ENCODE assay signal across 14 cellular contexts in the genomic region with DNA sequence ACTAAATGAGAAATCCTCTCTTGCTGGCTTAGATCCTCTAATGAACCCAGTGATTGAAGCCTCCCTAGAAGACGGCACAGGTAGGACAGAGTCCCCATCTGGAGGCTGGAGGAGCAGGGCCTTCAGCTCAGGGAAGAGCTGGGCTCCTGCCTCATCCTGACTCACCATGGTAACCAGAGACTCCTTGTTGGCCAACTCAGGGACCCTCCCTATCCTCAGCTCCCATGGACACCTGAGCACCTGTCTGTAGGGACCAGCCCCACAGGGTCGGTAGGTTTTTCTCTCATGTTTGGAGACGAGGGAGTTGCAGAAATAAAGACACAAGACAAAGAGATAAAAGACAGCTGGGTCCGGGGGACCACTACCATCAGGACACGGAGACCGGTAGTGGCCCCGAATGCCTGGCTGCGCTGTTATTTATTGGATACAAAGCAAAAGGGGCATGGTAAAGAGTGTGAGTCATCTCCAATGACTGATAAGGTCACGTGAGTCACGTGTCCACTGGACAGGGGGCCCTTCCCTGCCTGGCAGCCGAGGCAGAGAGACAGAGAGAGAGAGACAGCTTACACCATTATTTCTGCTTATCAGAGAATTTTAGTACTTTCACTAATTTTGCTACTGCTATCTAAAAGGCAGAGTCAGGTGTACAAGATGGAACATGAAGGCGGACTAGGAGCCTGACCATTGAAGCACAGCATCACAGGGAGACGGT. TPM values are rescaled to one million over a fixed set of nuclear protein-coding genes. Genes with fewer than 3 reads are reported as not detected.
A peak's percentile ranks its signal among the peaks of the same experiment; 100 is the strongest.
DNase-seq lines count a peak whose midpoint lies in the region; ATAC-seq, FAIRE-seq and TF ChIP-seq lines count a peak whose summit lies in the region.
"Had no signal": no experiment of that assay in that cellular context is flagged by ENCODE, and none has a peak within 500 bp of the region (broad histone marks: within the 10 kb centered on the region; RNA-seq: fewer than 3 reads in every experiment).

No MANE protein-coding gene starts in this region.

- no peak for FAIRE-seq in HepG2 (lab: Jason Lieb, UNC)

- no peak for TF ChIP-seq CTCF in HepG2 (CRISPR knock-in tag; IDR thresholded peaks at IDR 0.05)

- H3K36me3 Mint-ChIP-seq in T-helper 2 cell treated with Interferon-gamma antibody and Interleukin-4, amounts not matched to agents 5 μg/mL and 100 μg/mL, for 36 hours (ENCODE audit: low read depth) = no peaks in the 10 kb centered on the region
- no peaks in the 10 kb centered on the region for H3K36me3 Mint-ChIP-seq in CD8-positive, alpha-beta memory T cell
- H3K36me3 Mint-ChIP-seq in activated T-helper 2 cell treated with anti-CD3 and anti-CD28 coated beads, Interferon-gamma antibody, Interleukin-2, Interleukin-4, amounts not matched to agents 10 μg/mL and 5 μg/mL and 100 μg/mL, durations not matched to agents 14 hours and 24 hours and 36 hours (ENCODE audit: low read depth) = peaks cover 3% of the 10 kb centered on the region

- peaks cover 13% of the 10 kb centered on the region for H3K27me3 Mint-ChIP-seq in T-helper 2 cell treated with Interferon-gamma antibody and Interleukin-4, amounts not matched to agents 5 μg/mL and 100 μg/mL, for 36 hours (ENCODE audit: low read depth)
- H3K27me3 Mint-ChIP-seq in CD8-positive, alpha-beta memory T cell = peaks cover 3 to 14% of the 10 kb centered on the region in 2 donors
- H3K27me3 Mint-ChIP-seq in activated T-helper 2 cell treated with anti-CD3 and anti-CD28 coated beads, Interferon-gamma antibody, Interleukin-2, Interleukin-4, amounts not matched to agents 10 μg/mL and 5 μg/mL and 100 μg/mL, durations not matched to agents 14 hours and 24 hours and 36 hours (ENCODE audit: low read depth) = peaks cover 10% of the 10 kb centered on the region

- BruUV-seq in HepG2 (replicated peaks; lab: Mats Ljungman, UMichigan) = no TSS peak

- no peak overlapping the region for H3K9ac ChIP-seq in HepG2 (ENCODE audit: insufficient read depth, low read depth, low read length)

- in situ Hi-C loops in HepG2 (cut with HindIII; ENCODE audit: extremely low pct_ligation_motif_present, low pct_unique_long_range_greater_than_20kb) = no loop called here

- no peaks in the 10 kb centered on the region for H3K36me3 ChIP-seq in CD8-positive, alpha-beta memory T cell (ENCODE audit: insufficient read depth, low read length)
- H3K36me3 ChIP-seq in HepG2 (replicated peaks in 1 of 2; ENCODE audit: control insufficient read depth in 1 of 2, insufficient read depth in 2 of 2, low read length in 2 of 2) = no peaks in the 10 kb centered on the region
- H3K36me3 ChIP-seq: vagina had no signal

- intact Hi-C loops in activated T-helper 2 cell treated with anti-CD3 and anti-CD28 coated beads, Interferon-gamma antibody, Interleukin-2, Interleukin-4, amounts not matched to agents 10 μg/mL and 5 μg/mL and 100 μg/mL, durations not matched to agents 14 hours and 24 hours and 36 hours (cut with micrococcal nuclease) = loop anchor here (1.0 to 5.0 kb wide), 2 partner anchors 10 to 39 kb away; no protein-coding TSS in a partner anchor
- intact Hi-C loops in HepG2 (cut with micrococcal nuclease; ENCODE audit: unreplicated experiment) = no loop called here

- no peak overlapping the region for H3K27ac Mint-ChIP-seq in T-helper 2 cell treated with Interferon-gamma antibody and Interleukin-4, amounts not matched to agents 5 μg/mL and 100 μg/mL, for 36 hours
- peak overlapping the region in 6 of 8 donors; percentile 7 to 84 (median 44) for H3K27ac Mint-ChIP-seq in CD8-positive, alpha-beta memory T cell
- H3K27ac Mint-ChIP-seq in activated T-helper 2 cell treated with anti-CD3 and anti-CD28 coated beads, Interferon-gamma antibody, Interleukin-2, Interleukin-4, amounts not matched to agents 10 μg/mL and 5 μg/mL and 100 μg/mL, durations not matched to agents 14 hours and 24 hours and 36 hours = no peak overlapping the region
- H3K27ac Mint-ChIP-seq: activated B cell treated with CpG ODN at 0.5 μM for 24 hours had no signal

- TF ChIP-seq RAD21 in HepG2 (CRISPR knock-in tag; IDR thresholded peaks at IDR 0.05) = no peak

- no peak overlapping the region for H3K4me2 ChIP-seq in HepG2 (ENCODE audit: low read depth, low read length)

- POLR2A ChIA-PET in CD8-positive, alpha-beta memory T cell (lab: Charles Lee) = no interaction called here
- POLR2A ChIA-PET in HepG2 (lab: Yijun Ruan, JAX) = no interaction called here

- DNase-seq in T-helper 2 cell treated with Interferon-gamma antibody and Interleukin-4, amounts not matched to agents 5 μg/mL and 100 μg/mL, for 36 hours (ENCODE audit: low spot score) = no peak
- no peak for DNase-seq in T-helper 2 cell
- no peak for DNase-seq in CD8-positive, alpha-beta memory T cell
- DNase-seq in activated T-helper 2 cell treated with anti-CD3 and anti-CD28 coated beads, Interferon-gamma antibody, Interleukin-2, Interleukin-4, amounts not matched to agents 10 μg/mL and 5 μg/mL and 100 μg/mL, durations not matched to agents 14 hours and 24 hours and 36 hours (ENCODE audit: low spot score) = no peak
- DNase-seq in HepG2 (ENCODE audit: low spot score) = no peak
- no peak for DNase-seq in stimulated activated CD4-positive, alpha-beta T cell treated with anti-CD3 and anti-CD28 coated beads, Interleukin-4, amount 100 ng/mL, for 1 hour
- DNase-seq in NCI-H1105 treated with DMSO at 0.1 percent for 48 hours (lab: John Stamatoyannopoulos, UW) = no peak

- H3K4me1 Mint-ChIP-seq in T-helper 2 cell treated with Interferon-gamma antibody and Interleukin-4, amounts not matched to agents 5 μg/mL and 100 μg/mL, for 36 hours (ENCODE audit: low read depth) = peaks cover 45% of the 10 kb centered on the region
- H3K4me1 Mint-ChIP-seq in CD8-positive, alpha-beta memory T cell = peaks cover 31 to 37% (median 34%) of the 10 kb centered on the region in 3 donors
- peaks cover 40% of the 10 kb centered on the region for H3K4me1 Mint-ChIP-seq in activated T-helper 2 cell treated with anti-CD3 and anti-CD28 coated beads, Interferon-gamma antibody, Interleukin-2, Interleukin-4, amounts not matched to agents 10 μg/mL and 5 μg/mL and 100 μg/mL, durations not matched to agents 14 hours and 24 hours and 36 hours (ENCODE audit: low read depth)
- H3K4me1 Mint-ChIP-seq: activated B cell treated with CpG ODN at 0.5 μM for 24 hours had no signal

- no peak overlapping the region for H2AFZ ChIP-seq in HepG2 (ENCODE audit: low read length)

- TF ChIP-seq POLR2A in HepG2 (IDR thresholded peaks at IDR 0.05; ENCODE audit: insufficient read depth in 1 of 2, low read depth in 2 of 2, low read length in 2 of 2) = no peak

- 37% methylated on average over 11 of the region's 13 CpGs for WGBS in HepG2 (ENCODE audit: low lambda C conversion rate)

- no peak overlapping the region for H3K27ac ChIP-seq in CD8-positive, alpha-beta memory T cell (ENCODE audit: low read depth, low read length)
- no peak overlapping the region for H3K27ac ChIP-seq in HepG2 (ENCODE audit: extremely low read length, insufficient read depth, low read length)
- H3K27ac ChIP-seq: vagina had no signal

- H4K20me1 ChIP-seq in HepG2 (ENCODE audit: insufficient read depth, low read length) = no peaks in the 10 kb centered on the region

- CTCF ChIA-PET in CD8-positive, alpha-beta memory T cell (lab: Charles Lee) = interaction anchor here (1.6 kb wide), 2 partner anchors 9 to 10 kb away, joined by 3 to 8 read pairs; no protein-coding TSS in a partner anchor
- CTCF ChIA-PET in HepG2 (lab: Yijun Ruan, JAX; ENCODE audit: low intra/inter-chr PET ratio, low total read pairs) = interaction anchor here (1.7 kb wide), 1 partner anchor 11 kb away, joined by 6 read pairs; no protein-coding TSS in a partner anchor

- H3K27me3 ChIP-seq in CD8-positive, alpha-beta memory T cell (ENCODE audit: insufficient read depth, low read length, poor library complexity, severe bottlenecking) = no peaks in the 10 kb centered on the region
- H3K27me3 ChIP-seq in HepG2 (ENCODE audit: control insufficient read depth in 1 of 2, insufficient read depth in 2 of 2, low read length in 2 of 2) = peaks cover 0 to 9% of the 10 kb centered on the region in 2 experiments; a peak in 3 of 5 replicates
- H3K27me3 ChIP-seq: vagina had no signal

- H3K79me2 ChIP-seq in HepG2 (ENCODE audit: insufficient read depth, low read length) = no peaks in the 10 kb centered on the region

- H3K4me1 ChIP-seq in CD8-positive, alpha-beta memory T cell (ENCODE audit: insufficient read depth, low read length) = peaks cover 20% of the 10 kb centered on the region
- H3K4me1 ChIP-seq in HepG2 (ENCODE audit: insufficient read depth, low read length) = no peaks in the 10 kb centered on the region
- H3K4me1 ChIP-seq: vagina had no signal

- H3K4me3 Mint-ChIP-seq in T-helper 2 cell treated with Interferon-gamma antibody and Interleukin-4, amounts not matched to agents 5 μg/mL and 100 μg/mL, for 36 hours = peak overlapping the region; percentile 89
- H3K4me3 Mint-ChIP-seq in CD8-positive, alpha-beta memory T cell = peak overlapping the region in 4 of 7 donors; percentile 38 to 82 (median 44)
- peak overlapping the region; percentile 67 for H3K4me3 Mint-ChIP-seq in activated T-helper 2 cell treated with anti-CD3 and anti-CD28 coated beads, Interferon-gamma antibody, Interleukin-2, Interleukin-4, amounts not matched to agents 10 μg/mL and 5 μg/mL and 100 μg/mL, durations not matched to agents 14 hours and 24 hours and 36 hours (ENCODE audit: low read depth)
- H3K4me3 Mint-ChIP-seq: activated B cell treated with CpG ODN at 0.5 μM for 24 hours had no signal

- H3K9me3 ChIP-seq in CD8-positive, alpha-beta memory T cell (ENCODE audit: low read length) = no peaks in the 10 kb centered on the region
- H3K9me3 ChIP-seq in HepG2 (ENCODE audit: low read length) = no peaks in the 10 kb centered on the region
- H3K9me3 ChIP-seq: vagina had no signal

- no peak overlapping the region for H3K4me3 ChIP-seq in CD8-positive, alpha-beta memory T cell (ENCODE audit: low read length)
- no peak overlapping the region for H3K4me3 ChIP-seq in HepG2 (replicated peaks in 1 of 3; ENCODE audit: insufficient read depth in 1 of 3, low read depth in 2 of 3, low read length in 3 of 3)
- H3K4me3 ChIP-seq: vagina had no signal

- ATAC-seq in HepG2 (no peak), GM19395 (IDR thresholded peaks at IDR 0.05; ENCODE audit: unreplicated experiment) (no peak)

- no peak for TF ChIP-seq EP300 in HepG2 (IDR thresholded peaks at IDR 0.05; ENCODE audit: low read depth in 2 of 2, low read length in 2 of 2)
- no peak for TF ChIP-seq EP300 in HepG2 (CRISPR knock-in tag; IDR thresholded peaks at IDR 0.05; ENCODE audit: borderline replicate concordance)

- no peaks in the 10 kb centered on the region for H3K9me3 Mint-ChIP-seq in T-helper 2 cell treated with Interferon-gamma antibody and Interleukin-4, amounts not matched to agents 5 μg/mL and 100 μg/mL, for 36 hours
- no peaks in the 10 kb centered on the region for H3K9me3 Mint-ChIP-seq in CD8-positive, alpha-beta memory T cell
- no peaks in the 10 kb centered on the region for H3K9me3 Mint-ChIP-seq in activated T-helper 2 cell treated with anti-CD3 and anti-CD28 coated beads, Interferon-gamma antibody, Interleukin-2, Interleukin-4, amounts not matched to agents 10 μg/mL and 5 μg/mL and 100 μg/mL, durations not matched to agents 14 hours and 24 hours and 36 hours
- H3K9me3 Mint-ChIP-seq: activated B cell treated with CpG ODN at 0.5 μM for 24 hours had no signal

RNA-seq across cellular contexts. Expression of gene SIGLEC7, which starts 26.6 kb away (rescaled TPM):
- total RNA-seq in CD8-positive, alpha-beta memory T cell = under 1 TPM; 0.42 to 0.46 TPM
- polyA plus RNA-seq in CD8-positive, alpha-beta memory T cell = 2.5 TPM
- total RNA-seq in activated T-helper 2 cell treated with anti-CD3 and anti-CD28 coated beads, Interferon-gamma antibody, Interleukin-2, Interleukin-4, amounts not matched to agents 10 μg/mL and 5 μg/mL and 100 μg/mL, durations not matched to agents 14 hours and 24 hours and 36 hours = not detected in 2 replicates
- total RNA-seq in HepG2 (2016; rRNA removed; fragmentation: Illumina TruSeq; extraction: Trizol) = not detected in 2 replicates
- total RNA-seq in HepG2 (2016; cell fraction: cytosol; rRNA removed; fragmentation: Illumina TruSeq; extraction: Trizol; ENCODE audit: low read depth) = not detected in 2 replicates
- not detected in 2 replicates for total RNA-seq in HepG2 (2016; cell fraction: insoluble cytoplasmic fraction; rRNA removed; fragmentation: Illumina TruSeq; extraction: Trizol)
- not detected in 2 replicates for total RNA-seq in HepG2 (2016; cell fraction: membrane; rRNA removed; fragmentation: Illumina TruSeq; extraction: Trizol)
- total RNA-seq in HepG2 (2016; cell fraction: nucleus; rRNA removed; fragmentation: Illumina TruSeq; extraction: Trizol) = not detected in 2 replicates
- polyA plus RNA-seq in HepG2 (2011; rRNA removed) = 0.17 TPM in 1 of 2 replicates, not detected in the other
- polyA plus RNA-seq in HepG2 (2011; cell fraction: cytosol; rRNA removed) = 0.08 TPM in 1 of 2 replicates, not detected in the other
- polyA plus RNA-seq in HepG2 (2011; cell fraction: nucleus; rRNA removed) = not detected in 2 replicates
- polyA plus RNA-seq in HepG2 (2012) = not detected in 2 replicates
- not detected in 2 replicates for polyA plus RNA-seq in HepG2 (2016; cell fraction: cytosol; fragmentation: Illumina TruSeq; extraction: Trizol; ENCODE audit: low read depth)
- polyA plus RNA-seq in HepG2 (2016; cell fraction: insoluble cytoplasmic fraction; fragmentation: Illumina TruSeq; extraction: Trizol; ENCODE audit: low read depth) = not detected in 2 replicates
- not detected in 2 replicates for polyA plus RNA-seq in HepG2 (2016; cell fraction: membrane; fragmentation: Illumina TruSeq; extraction: Trizol; ENCODE audit: low read depth)
- not detected in 2 replicates for polyA plus RNA-seq in HepG2 (2016; cell fraction: nucleus; fragmentation: Illumina TruSeq; extraction: Trizol; ENCODE audit: insufficient read depth, low read depth)
- not detected in 2 replicates for polyA minus RNA-seq in HepG2 (2011; rRNA and poly(A)+ RNA removed; ENCODE audit: low replicate concordance)
- not detected in 2 replicates for polyA minus RNA-seq in HepG2 (2011; cell fraction: cytosol; rRNA and poly(A)+ RNA removed)
- polyA minus RNA-seq in HepG2 (2011; cell fraction: nucleus; rRNA and poly(A)+ RNA removed) = not detected in 2 replicates
- total RNA-seq: A172; activated B cell treated with CpG ODN at 0.5 μM for 24 hours; LHCN-M2; renal cortical epithelial cell; T-helper 1 cell treated with Interleukin-12 subunit alpha and Interleukin-12 subunit beta and Interleukin-4 antibody, amounts not matched to agents 30 ng/mL and 1 ng/mL, for 36 hours had no signal

RNA-seq across cellular contexts. Expression of gene SIGLEC9, which starts 44.0 kb away (rescaled TPM):
- under 1 TPM; 0.46 to 0.93 TPM for total RNA-seq in CD8-positive, alpha-beta memory T cell
- polyA plus RNA-seq in CD8-positive, alpha-beta memory T cell = 3.6 TPM
- total RNA-seq in activated T-helper 2 cell treated with anti-CD3 and anti-CD28 coated beads, Interferon-gamma antibody, Interleukin-2, Interleukin-4, amounts not matched to agents 10 μg/mL and 5 μg/mL and 100 μg/mL, durations not matched to agents 14 hours and 24 hours and 36 hours = 0.18 TPM in 1 of 2 replicates, not detected in the other
- total RNA-seq in HepG2 (2016; rRNA removed; fragmentation: Illumina TruSeq; extraction: Trizol) = not detected in 2 replicates
- not detected in 2 replicates for total RNA-seq in HepG2 (2016; cell fraction: cytosol; rRNA removed; fragmentation: Illumina TruSeq; extraction: Trizol; ENCODE audit: low read depth)
- not detected in 2 replicates for total RNA-seq in HepG2 (2016; cell fraction: insoluble cytoplasmic fraction; rRNA removed; fragmentation: Illumina TruSeq; extraction: Trizol)
- not detected in 2 replicates for total RNA-seq in HepG2 (2016; cell fraction: membrane; rRNA removed; fragmentation: Illumina TruSeq; extraction: Trizol)
- total RNA-seq in HepG2 (2016; cell fraction: nucleus; rRNA removed; fragmentation: Illumina TruSeq; extraction: Trizol) = not detected in 2 replicates
- not detected in 2 replicates for polyA plus RNA-seq in HepG2 (2011; rRNA removed)
- not detected in 2 replicates for polyA plus RNA-seq in HepG2 (2011; cell fraction: cytosol; rRNA removed)
- polyA plus RNA-seq in HepG2 (2011; cell fraction: nucleus; rRNA removed) = 0.14 TPM in 1 of 2 replicates, not detected in the other
- polyA plus RNA-seq in HepG2 (2012) = not detected in 2 replicates
- not detected in 2 replicates for polyA plus RNA-seq in HepG2 (2016; cell fraction: cytosol; fragmentation: Illumina TruSeq; extraction: Trizol; ENCODE audit: low read depth)
- not detected in 2 replicates for polyA plus RNA-seq in HepG2 (2016; cell fraction: insoluble cytoplasmic fraction; fragmentation: Illumina TruSeq; extraction: Trizol; ENCODE audit: low read depth)
- not detected in 2 replicates for polyA plus RNA-seq in HepG2 (2016; cell fraction: membrane; fragmentation: Illumina TruSeq; extraction: Trizol; ENCODE audit: low read depth)
- not detected in 2 replicates for polyA plus RNA-seq in HepG2 (2016; cell fraction: nucleus; fragmentation: Illumina TruSeq; extraction: Trizol; ENCODE audit: insufficient read depth, low read depth)
- polyA minus RNA-seq in HepG2 (2011; rRNA and poly(A)+ RNA removed; ENCODE audit: low replicate concordance) = not detected in 2 replicates
- polyA minus RNA-seq in HepG2 (2011; cell fraction: cytosol; rRNA and poly(A)+ RNA removed) = not detected in 2 replicates
- not detected in 2 replicates for polyA minus RNA-seq in HepG2 (2011; cell fraction: nucleus; rRNA and poly(A)+ RNA removed)
- total RNA-seq: A172, LHCN-M2, renal cortical epithelial cell had no signal

RNA-seq across cellular contexts. Expression of gene CD33, which starts 56.2 kb away (rescaled TPM):
- total RNA-seq in CD8-positive, alpha-beta memory T cell = under 1 TPM; 0.47 to 0.70 TPM
- polyA plus RNA-seq in CD8-positive, alpha-beta memory T cell = not detected
- 14.3 and 17.0 TPM in 2 replicates for total RNA-seq in activated T-helper 2 cell treated with anti-CD3 and anti-CD28 coated beads, Interferon-gamma antibody, Interleukin-2, Interleukin-4, amounts not matched to agents 10 μg/mL and 5 μg/mL and 100 μg/mL, durations not matched to agents 14 hours and 24 hours and 36 hours
- 0.29 TPM in 1 of 2 replicates, not detected in the other for total RNA-seq in HepG2 (2016; rRNA removed; fragmentation: Illumina TruSeq; extraction: Trizol)
- total RNA-seq in HepG2 (2016; cell fraction: cytosol; rRNA removed; fragmentation: Illumina TruSeq; extraction: Trizol; ENCODE audit: low read depth) = not detected in 2 replicates
- not detected in 2 replicates for total RNA-seq in HepG2 (2016; cell fraction: insoluble cytoplasmic fraction; rRNA removed; fragmentation: Illumina TruSeq; extraction: Trizol)
- not detected in 2 replicates for total RNA-seq in HepG2 (2016; cell fraction: membrane; rRNA removed; fragmentation: Illumina TruSeq; extraction: Trizol)
- not detected in 2 replicates for total RNA-seq in HepG2 (2016; cell fraction: nucleus; rRNA removed; fragmentation: Illumina TruSeq; extraction: Trizol)
- polyA plus RNA-seq in HepG2 (2011; rRNA removed) = 0.07 TPM in 1 of 2 replicates, not detected in the other
- 0.09 TPM in 1 of 2 replicates, not detected in the other for polyA plus RNA-seq in HepG2 (2011; cell fraction: cytosol; rRNA removed)
- not detected in 2 replicates for polyA plus RNA-seq in HepG2 (2011; cell fraction: nucleus; rRNA removed)
- not detected in 2 replicates for polyA plus RNA-seq in HepG2 (2012)
- polyA plus RNA-seq in HepG2 (2016; cell fraction: cytosol; fragmentation: Illumina TruSeq; extraction: Trizol; ENCODE audit: low read depth) = not detected in 2 replicates
- not detected in 2 replicates for polyA plus RNA-seq in HepG2 (2016; cell fraction: insoluble cytoplasmic fraction; fragmentation: Illumina TruSeq; extraction: Trizol; ENCODE audit: low read depth)
- not detected in 2 replicates for polyA plus RNA-seq in HepG2 (2016; cell fraction: membrane; fragmentation: Illumina TruSeq; extraction: Trizol; ENCODE audit: low read depth)
- polyA plus RNA-seq in HepG2 (2016; cell fraction: nucleus; fragmentation: Illumina TruSeq; extraction: Trizol; ENCODE audit: insufficient read depth, low read depth) = not detected in 2 replicates
- 0.44 and 13.3 TPM in 2 replicates for polyA minus RNA-seq in HepG2 (2011; rRNA and poly(A)+ RNA removed; ENCODE audit: low replicate concordance)
- polyA minus RNA-seq in HepG2 (2011; cell fraction: cytosol; rRNA and poly(A)+ RNA removed) = not detected in 2 replicates
- polyA minus RNA-seq in HepG2 (2011; cell fraction: nucleus; rRNA and poly(A)+ RNA removed) = not detected in 2 replicates
- total RNA-seq: activated B cell treated with CpG ODN at 0.5 μM for 24 hours, renal cortical epithelial cell had no signal

Comparison
In these comparisons a context has a peak if more than half of its experiments do, and no peak if none do; other contexts are left out.
1. H3K27ac Mint-ChIP-seq: peak in CD8-positive, alpha-beta memory T cell (6 of 8); none in T-helper 2 cell treated with Interferon-gamma antibody and Interleukin-4, amounts not matched to agents 5 μg/mL and 100 μg/mL, for 36 hours (single experiment) and activated T-helper 2 cell treated with anti-CD3 and anti-CD28 coated beads, Interferon-gamma antibody, Interleukin-2, Interleukin-4, amounts not matched to agents 10 μg/mL and 5 μg/mL and 100 μg/mL, durations not matched to agents 14 hours and 24 hours and 36 hours (single experiment).
2. Peak in every context shown above with its lines, with median percentiles within 50 percentile points of each other: H3K4me3 Mint-ChIP-seq.